19 cellular contexts compared by ENCODE assay signal in genomic region chr1:95407146-95407863, GRCh38.
DNase-seq lines count a peak whose midpoint lies in the region; ATAC-seq and TF ChIP-seq lines count a peak whose summit lies in the region.
"Had no signal": no experiment of that assay in that cellular context is flagged by ENCODE, and none has a peak within 500 bp of the region (broad histone marks: within the 10 kb centered on the region; RNA-seq: fewer than 3 reads in every experiment).

No MANE protein-coding gene starts in this region.

- H3K9me3 ChIP-seq in hepatocyte (ENCODE audit: low read depth) (no peaks in the 10 kb centered on the region), trophoblast cell (ENCODE audit: insufficient read depth, low read depth, low read length) (peaks cover 5% of the 10 kb centered on the region), adrenal gland (replicated peaks in 1 of 3) (no peaks in the 10 kb centered on the region), transverse colon (no peaks in the 10 kb centered on the region)

- H3K4me3 Mint-ChIP-seq in GM23338, result peak overlapping the region; percentile 13; the same call in 1 of the 3 replicates
- H3K4me3 Mint-ChIP-seq: activated naive CD8-positive, alpha-beta T cell treated with anti-CD3 and anti-CD28 coated beads, Interleukin-2, amount 10 ng/mL, durations not matched to agents 7 days and 5 days; activated T-helper 1 cell treated with anti-CD3 and anti-CD28 coated beads, Interleukin-12 subunit alpha, Interleukin-12 subunit beta, Interleukin-2, Interleukin-4 antibody, amounts not matched to agents 30 ng/mL and 10 ng/mL and 1 ng/mL, durations not matched to agents 14 hours and 24 hours and 36 hours; T-helper 17 cell had no signal

- H3K9me3 Mint-ChIP-seq in GM23338, result peaks cover 32% of the 10 kb centered on the region
- H3K9me3 Mint-ChIP-seq: activated T-helper 1 cell treated with anti-CD3 and anti-CD28 coated beads, Interleukin-12 subunit alpha, Interleukin-12 subunit beta, Interleukin-2, Interleukin-4 antibody, amounts not matched to agents 30 ng/mL and 10 ng/mL and 1 ng/mL, durations not matched to agents 14 hours and 24 hours and 36 hours had no signal

- H2BK5ac ChIP-seq in trophoblast cell (ENCODE audit: low read depth, low read length, poor library complexity), result no peak overlapping the region

- no peaks in the 10 kb centered on the region for H3F3A ChIP-seq in GM23338 (replicated peaks; ENCODE audit: low read depth)

- WGBS in hepatocyte (ENCODE audit: low lambda C conversion rate, missing lambda C conversion rate), result 39% methylated on average over 10 of the region's 10 CpGs
- WGBS in trophoblast cell (ENCODE audit: extremely low coverage, insufficient coverage, insufficient read length), result no CpG with 5 or more reads among the region's 10 CpGs
- WGBS in adrenal gland, 4 donors, result 35 to 48% (median 42%) methylated on average over 9 to 10 of the region's 10 CpGs
- 64 to 73% methylated on average over 10 of the region's 10 CpGs for WGBS in transverse colon (ENCODE audit: low coverage in 1 of 2), 2 donors

- peaks cover 31% of the 10 kb centered on the region for H3K36me3 Mint-ChIP-seq in GM23338 (ENCODE audit: low read depth)
- H3K36me3 Mint-ChIP-seq: activated naive CD8-positive, alpha-beta T cell treated with anti-CD3 and anti-CD28 coated beads, Interleukin-2, amount 10 ng/mL, durations not matched to agents 7 days and 5 days had no signal

- peaks cover 39% of the 10 kb centered on the region for H3K4me1 ChIP-seq in GM23338 (ENCODE audit: insufficient read depth)
- H3K4me1 ChIP-seq in hepatocyte (ENCODE audit: insufficient read depth), result peaks cover 4% of the 10 kb centered on the region
- peaks cover 6 to 8% of the 10 kb centered on the region in 2 experiments for H3K4me1 ChIP-seq in trophoblast cell (ENCODE audit: control insufficient read depth in 1 of 2, insufficient read depth in 2 of 2, low read length in 2 of 2)
- no peaks in the 10 kb centered on the region for H3K4me1 ChIP-seq in adrenal gland (replicated peaks in 1 of 2)
- no peaks in the 10 kb centered on the region for H3K4me1 ChIP-seq in transverse colon
- H3K4me1 ChIP-seq: heart left ventricle, parathyroid adenoma had no signal

- no peak overlapping the region for H2AFZ ChIP-seq in GM23338
- H2AFZ ChIP-seq in hepatocyte, result peak overlapping the region; percentile 34
- no peak overlapping the region for H2AFZ ChIP-seq in trophoblast cell (ENCODE audit: insufficient read depth, low read length, poor library complexity)
- H2AFZ ChIP-seq: parathyroid adenoma had no signal

- TF ChIP-seq CTCF in GM23338 (conservative IDR thresholded peaks at IDR 0.05; ENCODE audit: low read depth in 2 of 2) (no peak), hepatocyte (IDR thresholded peaks at IDR 0.05; ENCODE audit: poor library complexity) (no peak), adrenal gland (IDR thresholded peaks at IDR 0.05) (no peak), transverse colon (IDR thresholded peaks at IDR 0.05) (no peak)

- H4K91ac ChIP-seq in trophoblast cell (ENCODE audit: low read depth, low read length), result no peak overlapping the region

- no peak overlapping the region for H3K14ac ChIP-seq in trophoblast cell (ENCODE audit: low read length)

- H3K79me2 ChIP-seq in GM23338 (replicated peaks; ENCODE audit: insufficient read depth), result no peaks in the 10 kb centered on the region
- H3K79me2 ChIP-seq in hepatocyte, result no peaks in the 10 kb centered on the region
- no peaks in the 10 kb centered on the region for H3K79me2 ChIP-seq in trophoblast cell (ENCODE audit: control insufficient read depth, insufficient read depth, low read length, poor library complexity)
- H3K79me2 ChIP-seq: parathyroid adenoma had no signal

- no peak overlapping the region for H3K18ac ChIP-seq in trophoblast cell (ENCODE audit: low read length)

- H4K20me1 ChIP-seq in GM23338 (replicated peaks; ENCODE audit: insufficient read depth) (no peaks in the 10 kb centered on the region), hepatocyte (ENCODE audit: insufficient read depth, poor library complexity, severe bottlenecking) (no peaks in the 10 kb centered on the region)

- H3K23ac ChIP-seq in trophoblast cell (ENCODE audit: low read length), result no peak overlapping the region

- no peak overlapping the region for H3K4ac ChIP-seq in trophoblast cell (ENCODE audit: low read depth, low read length)

- H3K36me3 ChIP-seq in GM23338 (ENCODE audit: insufficient read depth), result 0 out of 2 replicates have a peak, but pooled peaks cover 9% of the 10 kb centered on the region
- no peaks in the 10 kb centered on the region for H3K36me3 ChIP-seq in hepatocyte (replicated peaks; ENCODE audit: insufficient read depth, low read depth)
- no peaks in the 10 kb centered on the region for H3K36me3 ChIP-seq in trophoblast cell (ENCODE audit: control insufficient read depth in 1 of 2, insufficient read depth in 2 of 2, low read length in 2 of 2)
- no peaks in the 10 kb centered on the region for H3K36me3 ChIP-seq in adrenal gland (replicated peaks in 1 of 2)
- H3K36me3 ChIP-seq in transverse colon, result no peaks in the 10 kb centered on the region
- H3K36me3 ChIP-seq: heart left ventricle had no signal

- peaks cover 48% of the 10 kb centered on the region for H3K4me1 Mint-ChIP-seq in GM23338
- H3K4me1 Mint-ChIP-seq: activated naive CD8-positive, alpha-beta T cell treated with anti-CD3 and anti-CD28 coated beads, Interleukin-2, amount 10 ng/mL, durations not matched to agents 7 days and 5 days; T-helper 17 cell had no signal

- peak; percentile 63 for ATAC-seq in GM23338
- ATAC-seq: GM12878, heart left ventricle, left colon, T-helper 17 cell had no signal

- peak; percentile 49 for DNase-seq in GM23338 (ENCODE audit: low spot score)
- peak; percentile 86 for DNase-seq in NCI-H82 (lab: John Stamatoyannopoulos, UW)
- DNase-seq in hepatocyte (ENCODE audit: low spot score), result no peak
- peak; percentile 38 to 47 for DNase-seq in trophoblast cell
- DNase-seq in mesenteric fat pad (ENCODE audit: low spot score), result no peak
- DNase-seq in adrenal gland, result no peak
- no peak for DNase-seq in transverse colon
- DNase-seq in NCI-H345 (lab: John Stamatoyannopoulos, UW), result no peak
- DNase-seq: activated CD8-positive, alpha-beta memory T cell treated with anti-CD3 and anti-CD28 coated beads for 24 hours; activated naive CD8-positive, alpha-beta T cell treated with anti-CD3 and anti-CD28 coated beads, Interleukin-2, amount 10 ng/mL, durations not matched to agents 7 days and 5 days; COR-L47; heart left ventricle; left colon; SHP77 treated with DMSO at 0.1 percent for 48 hours; stimulated activated CD4-positive, alpha-beta T cell treated with anti-CD3 and anti-CD28 coated beads, Interleukin-4, amount 100 ng/mL, for 24 hours; T-helper 17 cell had no signal

- H3K27ac Mint-ChIP-seq in GM23338, result peak overlapping the region; percentile 96
- H3K27ac Mint-ChIP-seq: activated naive CD8-positive, alpha-beta T cell treated with anti-CD3 and anti-CD28 coated beads, Interleukin-2, amount 10 ng/mL, durations not matched to agents 7 days and 5 days; activated T-helper 1 cell treated with anti-CD3 and anti-CD28 coated beads, Interleukin-12 subunit alpha, Interleukin-12 subunit beta, Interleukin-2, Interleukin-4 antibody, amounts not matched to agents 30 ng/mL and 10 ng/mL and 1 ng/mL, durations not matched to agents 14 hours and 24 hours and 36 hours; T-helper 17 cell had no signal

- no peaks in the 10 kb centered on the region for H3K27me3 ChIP-seq in GM23338 (ENCODE audit: insufficient read depth)
- no peaks in the 10 kb centered on the region for H3K27me3 ChIP-seq in hepatocyte
- H3K27me3 ChIP-seq in trophoblast cell (ENCODE audit: insufficient read depth, low read length), result no peaks in the 10 kb centered on the region
- H3K27me3 ChIP-seq in adrenal gland, result no peaks in the 10 kb centered on the region
- H3K27me3 ChIP-seq in transverse colon, result no peaks in the 10 kb centered on the region
- H3K27me3 ChIP-seq: heart left ventricle had no signal

- no peak overlapping the region for H2BK120ac ChIP-seq in trophoblast cell (ENCODE audit: insufficient read depth, low read length, poor library complexity)

- no peak overlapping the region for H3K9ac ChIP-seq in trophoblast cell (ENCODE audit: low read length)
- H3K9ac ChIP-seq: parathyroid adenoma had no signal

- in situ Hi-C loops in transverse colon (cut with MboI; ENCODE audit: low pct_ligation_motif_present in 1 of 4, low pct_unique_long_range_greater_than_20kb in 1 of 4, low sequenced_read_pairs in 3 of 4), result no loop called here

- no peak for TF ChIP-seq EP300 in transverse colon (IDR thresholded peaks at IDR 0.05; ENCODE audit: low read depth)

- peak overlapping the region; percentile 97 for H3K27ac ChIP-seq in GM23338 (ENCODE audit: low read depth)
- no peak overlapping the region for H3K27ac ChIP-seq in hepatocyte
- no peak overlapping the region for H3K27ac ChIP-seq in trophoblast cell (ENCODE audit: low read depth, low read length)
- no peak overlapping the region for H3K27ac ChIP-seq in adrenal gland
- H3K27ac ChIP-seq in transverse colon, result no peak overlapping the region
- H3K27ac ChIP-seq: heart left ventricle, parathyroid adenoma had no signal

- intact Hi-C loops in adrenal gland (cut with DNase I) (no loop called here), transverse colon (cut with DNase I; ENCODE audit: low total_unique reads) (no loop called here)

- no peak overlapping the region for H2BK12ac ChIP-seq in trophoblast cell (ENCODE audit: low read length)

- H3K79me1 ChIP-seq in trophoblast cell (ENCODE audit: low read length), result no peaks in the 10 kb centered on the region

- no peak overlapping the region for H4K12ac ChIP-seq in trophoblast cell (ENCODE audit: low read depth, low read length)

- no peak overlapping the region for H4K8ac ChIP-seq in trophoblast cell (ENCODE audit: low read depth, low read length)

- no peak for TF ChIP-seq POLR2A in adrenal gland (IDR thresholded peaks at IDR 0.05)
- TF ChIP-seq POLR2A in transverse colon (IDR thresholded peaks at IDR 0.05), result no peak

- peaks cover 1% of the 10 kb centered on the region for H3K27me3 Mint-ChIP-seq in GM23338 (ENCODE audit: insufficient read depth, low read depth, poor library complexity)

- H2AK5ac ChIP-seq in trophoblast cell (ENCODE audit: low read length), result no peak overlapping the region

- H3K4me2 ChIP-seq in GM23338 (peak overlapping the region; percentile 64), hepatocyte (peak overlapping the region; percentile 64), trophoblast cell (ENCODE audit: low read length) (peak overlapping the region; percentile 37)

- H3K4me3 ChIP-seq in GM23338 (peak overlapping the region; percentile 3; the same call in 1 of the 2 replicates), hepatocyte (no peak overlapping the region), trophoblast cell (ENCODE audit: low read depth, low read length) (no peak overlapping the region), adrenal gland (no peak overlapping the region), transverse colon (no peak overlapping the region)
- H3K4me3 ChIP-seq: GM12878, heart left ventricle had no signal

- peaks cover 14% of the 10 kb centered on the region; the same call in 1 of the 2 replicates for H3K9me2 ChIP-seq in GM23338 (ENCODE audit: insufficient read depth)
- H3K9me2 ChIP-seq in hepatocyte (replicated peaks; ENCODE audit: insufficient read depth), result no peaks in the 10 kb centered on the region

TF ChIP-seq in GM23338, 12 proteins besides CTCF, POLR2A, EP300 and RAD21 (continues in another document):
- TF ChIP-seq ZNF114 (CRISPR knock-in tag; IDR thresholded peaks at IDR 0.05) (no peak), EZH2 (IDR thresholded peaks at IDR 0.05; ENCODE audit: low read depth, unreplicated experiment) (no peak), JUNB (IDR thresholded peaks at IDR 0.05; ENCODE audit: unreplicated experiment) (no peak)

Comparison
In these comparisons a context has a peak if more than half of its experiments do, and no peak if none do; other contexts are left out.
1. DNase-seq: peak in GM23338 (single experiment), NCI-H82 (single experiment) and trophoblast cell (2 of 2); none in hepatocyte (single experiment), mesenteric fat pad (single experiment), adrenal gland (0 of 7), transverse colon (single experiment) and NCI-H345 (single experiment).
2. Peak in every context shown above with its lines, with median percentiles within 50 percentile points of each other: H3K4me2 ChIP-seq.